In the genomic region with DNA sequence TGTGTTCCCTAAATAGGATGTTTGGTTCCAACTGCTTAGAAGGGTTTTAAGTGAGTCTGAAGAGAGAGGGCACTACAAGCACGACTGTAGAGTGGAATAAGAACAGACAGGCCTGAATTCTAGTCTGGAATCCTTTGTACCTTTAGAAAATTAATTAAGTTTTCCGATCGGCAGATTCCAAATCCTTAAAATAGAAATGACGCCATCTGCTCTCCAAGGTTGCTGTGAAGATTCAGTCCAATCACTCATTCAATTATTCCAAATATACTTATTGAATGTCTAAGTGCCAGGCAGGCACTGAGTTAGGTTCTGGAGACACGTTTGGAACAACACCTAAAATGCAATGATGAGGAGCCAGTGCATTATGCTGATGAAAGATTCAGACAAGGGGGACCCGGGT, we compare ENCODE assay signal across 31 cellular contexts.
"Had no signal": no experiment of that assay in that cellular context is flagged by ENCODE, and none has a peak within 500 bp of the region (broad histone marks: within the 10 kb centered on the region; RNA-seq: fewer than 3 reads in every experiment).

No MANE protein-coding gene starts in this region.

- ATAC-seq: activated CD4-positive, CD25-positive, alpha-beta regulatory T cell treated with anti-CD3 and anti-CD28 coated beads, Interleukin-2, amount 50 U/mL, for 24 hours; body of pancreas; left lung; naive thymus-derived CD4-positive, alpha-beta T cell; pancreas; stimulated activated memory B cell treated with anti-CD40 and anti-IgM and Interleukin-4, amounts not matched to agents 10 μg/mL and 1 μg/mL and 100 μg/mL, for 72 hours; stimulated activated naive CD8-positive, alpha-beta T cell treated with anti-CD3 and anti-CD28 coated beads, Interleukin-15, amount 100 ng/mL, for 72 hours had no signal

- H3K4me3 Mint-ChIP-seq: activated naive CD8-positive, alpha-beta T cell; dendritic cell treated with granulocyte-macrophage colony-stimulating factor and Interleukin-4, amounts not matched to agents 40 ng/mL and 50 ng/mL, for 4 days; naive thymus-derived CD4-positive, alpha-beta T cell; stimulated activated memory B cell treated with anti-CD40 and anti-IgM and Interleukin-4, amounts not matched to agents 10 μg/mL and 1 μg/mL and 100 μg/mL, for 72 hours; stimulated activated naive CD8-positive, alpha-beta T cell treated with anti-CD3 and anti-CD28 coated beads, Interleukin-15, amount 100 ng/mL, for 72 hours; T-helper 2 cell treated with Interferon-gamma antibody and Interleukin-4, amounts not matched to agents 5 μg/mL and 100 μg/mL, for 36 hours had no signal

- H3K9me3 Mint-ChIP-seq: dendritic cell treated with granulocyte-macrophage colony-stimulating factor and Interleukin-4, amounts not matched to agents 40 ng/mL and 50 ng/mL, for 4 days; naive thymus-derived CD4-positive, alpha-beta T cell; stimulated activated memory B cell treated with anti-CD40 and anti-IgM and Interleukin-4, amounts not matched to agents 10 μg/mL and 1 μg/mL and 100 μg/mL, for 72 hours; stimulated activated naive CD8-positive, alpha-beta T cell treated with anti-CD3 and anti-CD28 coated beads, Interleukin-15, amount 100 ng/mL, for 72 hours; T-helper 2 cell treated with Interferon-gamma antibody and Interleukin-4, amounts not matched to agents 5 μg/mL and 100 μg/mL, for 36 hours had no signal

- H3K4me3 ChIP-seq: body of pancreas, esophagus squamous epithelium, pancreas, prostate gland, sigmoid colon, thyroid gland, upper lobe of left lung had no signal

- H3K27ac Mint-ChIP-seq: activated naive CD8-positive, alpha-beta T cell; dendritic cell treated with granulocyte-macrophage colony-stimulating factor and Interleukin-4, amounts not matched to agents 40 ng/mL and 50 ng/mL, for 4 days; naive thymus-derived CD4-positive, alpha-beta T cell; stimulated activated naive CD8-positive, alpha-beta T cell treated with anti-CD3 and anti-CD28 coated beads, Interleukin-15, amount 100 ng/mL, for 72 hours; T-helper 2 cell treated with Interferon-gamma antibody and Interleukin-4, amounts not matched to agents 5 μg/mL and 100 μg/mL, for 36 hours had no signal

- H3K27me3 Mint-ChIP-seq: stimulated activated memory B cell treated with anti-CD40 and anti-IgM and Interleukin-4, amounts not matched to agents 10 μg/mL and 1 μg/mL and 100 μg/mL, for 72 hours had no signal

- H3K27me3 ChIP-seq: thyroid gland had no signal

- H3K9me3 ChIP-seq: body of pancreas, esophagus squamous epithelium, left lung, pancreas, prostate gland, sigmoid colon, thyroid gland, upper lobe of left lung had no signal

- H3K4me1 ChIP-seq: pancreas, prostate gland, thyroid gland had no signal

- H3K36me3 ChIP-seq: esophagus squamous epithelium, left lung, pancreas, prostate gland, sigmoid colon, thyroid gland, upper lobe of left lung had no signal

- DNase-seq: activated CD4-positive, alpha-beta T cell treated with anti-CD3 and anti-CD28 coated beads for 48 hours; activated CD4-positive, alpha-beta T cell treated with anti-CD3 and anti-CD28 coated beads, Interleukin-2, amount 50 U/mL, for 48 hours; activated CD8-positive, alpha-beta memory T cell treated with anti-CD3 and anti-CD28 coated beads for 24 hours; activated effector memory CD4-positive, alpha-beta T cell treated with Interleukin-2 at 50 U/mL for 16 hours; activated naive CD4-positive, alpha-beta T cell treated with Interleukin-2 at 50 U/mL for 16 hours; anterior cingulate cortex; body of pancreas; effector CD4-positive, alpha-beta T cell; esophagus squamous epithelium; glutamatergic neuron; left lung; midbrain; naive thymus-derived CD4-positive, alpha-beta T cell; pancreas; retina; sigmoid colon; small intestine; stimulated activated CD4-positive, alpha-beta T cell treated with anti-CD3 and anti-CD28 coated beads, Interleukin-4, amount 100 ng/mL, for 4 hours; stimulated activated CD8-positive, alpha-beta memory T cell treated with anti-CD3 and anti-CD28 coated beads, Interleukin-4, amount 100 ng/mL, for 48 hours; stimulated activated naive CD8-positive, alpha-beta T cell treated with anti-CD3 and anti-CD28 coated beads, Interleukin-15, amount 100 ng/mL, for 72 hours; substantia nigra; T-helper 1 cell; thyroid gland; upper lobe of left lung had no signal

- H3K27ac ChIP-seq: body of pancreas, epithelial cell of prostate, left lung, pancreas, prostate gland, sigmoid colon, thyroid gland, upper lobe of left lung had no signal

- H3K36me3 Mint-ChIP-seq: activated naive CD8-positive, alpha-beta T cell; naive thymus-derived CD4-positive, alpha-beta T cell had no signal
